Comparison of ENCODE assay signal across 14 cellular contexts in the genomic region with DNA sequence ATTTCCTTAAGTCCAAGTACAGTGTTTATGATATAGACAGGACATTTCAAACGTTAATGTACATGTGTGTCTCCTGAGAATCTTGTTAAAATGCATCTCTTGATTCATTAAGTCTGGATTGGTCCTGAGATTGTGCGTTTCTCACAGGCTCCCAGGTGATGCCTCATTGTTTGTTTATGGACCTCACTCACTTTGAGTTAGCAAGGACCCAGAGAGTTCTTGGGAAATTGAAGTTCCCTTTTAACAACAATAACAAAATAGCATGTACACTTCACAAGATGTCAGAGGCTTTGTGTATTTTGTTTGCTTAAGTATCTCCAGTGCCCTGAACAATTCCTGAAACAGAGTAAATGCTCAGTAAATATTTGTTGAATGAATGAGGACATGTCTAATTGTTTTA. TPM values are rescaled to one million over a fixed set of nuclear protein-coding genes. Genes with fewer than 3 reads are reported as not detected.
DNase-seq lines count a peak whose midpoint lies in the region; ATAC-seq, FAIRE-seq and TF ChIP-seq lines count a peak whose summit lies in the region.
"Had no signal": no experiment of that assay in that cellular context is flagged by ENCODE, and none has a peak within 500 bp of the region (broad histone marks: within the 10 kb centered on the region; RNA-seq: fewer than 3 reads in every experiment).

No MANE protein-coding gene starts in this region.

- H2AFZ ChIP-seq in keratinocyte (ENCODE audit: control insufficient read depth, low read length), result no peak overlapping the region
- H2AFZ ChIP-seq: PC-9 had no signal

- peaks cover 9% of the 10 kb centered on the region for H3K9me3 Mint-ChIP-seq in WTC11
- H3K9me3 Mint-ChIP-seq: CD8-positive, alpha-beta T cell; IgD-negative memory B cell; T-helper 1 cell treated with Interleukin-12 subunit alpha and Interleukin-12 subunit beta and Interleukin-4 antibody, amounts not matched to agents 30 μg/mL and 1 μg/mL, for 36 hours had no signal

- CTCF ChIA-PET in WTC11 (lab: Charles Lee), result interaction anchor here (0.8 to 1.9 kb wide), 4 partner anchors 250 to 297 kb away, joined by 4 to 12 read pairs (median 6); no protein-coding TSS in a partner anchor

- H3K36me3 ChIP-seq in keratinocyte (ENCODE audit: control insufficient read depth in 2 of 2, extremely low read depth in 1 of 2, insufficient read depth in 2 of 2, low read length in 2 of 2) (no peaks in the 10 kb centered on the region), thyroid gland (no peaks in the 10 kb centered on the region)
- H3K36me3 ChIP-seq: BE2C had no signal

- H3K9me3 ChIP-seq in keratinocyte (ENCODE audit: control insufficient read depth, low read depth, low read length) (no peaks in the 10 kb centered on the region), thyroid gland (no peaks in the 10 kb centered on the region)

- no peak for ATAC-seq in WTC11
- ATAC-seq: CD8-positive, alpha-beta T cell; Right ventricle myocardium inferior had no signal

- H3K4me1 Mint-ChIP-seq in WTC11, result peaks cover 7% of the 10 kb centered on the region
- H3K4me1 Mint-ChIP-seq: IgD-negative memory B cell had no signal

- H3K9me1 ChIP-seq in keratinocyte (ENCODE audit: control insufficient read depth, extremely low read depth, insufficient read depth, low read length), result no peaks in the 10 kb centered on the region

- H3K27me3 ChIP-seq in keratinocyte (ENCODE audit: control insufficient read depth, extremely low read depth, insufficient read depth, low read length) (no peaks in the 10 kb centered on the region), thyroid gland (no peaks in the 10 kb centered on the region)
- H3K27me3 ChIP-seq: BE2C had no signal

- 11 to 13% methylated on average over 2 of the region's 2 CpGs for WGBS in thyroid gland, 2 donors

- H3K27ac ChIP-seq in keratinocyte (ENCODE audit: control insufficient read depth, insufficient read depth, low read length), result no peak overlapping the region
- H3K27ac ChIP-seq in thyroid gland, result no peak overlapping the region
- H3K27ac ChIP-seq: PC-9 had no signal

- H3K4me2 ChIP-seq in keratinocyte (ENCODE audit: control insufficient read depth, extremely low read depth, insufficient read depth, low read depth, low read length), result no peak overlapping the region
- H3K4me2 ChIP-seq: PC-9 had no signal

- DNase-seq in CD1c-positive myeloid dendritic cell (ENCODE audit: extremely low spot score) (peak; percentile 14), GM12891 (ENCODE audit: insufficient read length, low spot score) (no peak), NCI-H774 (lab: John Stamatoyannopoulos, UW) (peak; percentile 47), keratinocyte (ENCODE audit: low read depth, low spot score) (no peak), SIG-M5 (lab: John Stamatoyannopoulos, UW) (no peak), thyroid gland (no peak), WTC11 (ENCODE audit: low spot score) (no peak)
- DNase-seq: BE2C; CD8-positive, alpha-beta T cell had no signal

- POLR2A ChIA-PET in WTC11 (lab: Charles Lee), result no interaction called here

- no peak for TF ChIP-seq CTCF in keratinocyte (optimal IDR thresholded peaks at IDR 0.05 in 1 of 3, IDR thresholded peaks at IDR 0.05 in 1 of 3, conservative IDR thresholded peaks at IDR 0.05 in 1 of 3; ENCODE audit: extremely low read depth in 1 of 3, insufficient read depth in 2 of 3, low read length in 3 of 3)
- no peak for TF ChIP-seq CTCF in thyroid gland (IDR thresholded peaks at IDR 0.05)
- no peak for TF ChIP-seq CTCF in WTC11 (IDR thresholded peaks at IDR 0.05)

- H3K27me3 Mint-ChIP-seq in WTC11 (ENCODE audit: low read depth), result no peaks in the 10 kb centered on the region
- H3K27me3 Mint-ChIP-seq: IgD-negative memory B cell had no signal

- no peak for TF ChIP-seq POLR2A in GM12891 (IDR thresholded peaks at IDR 0.05; ENCODE audit: low read depth, low read length)
- TF ChIP-seq POLR2A in thyroid gland (IDR thresholded peaks at IDR 0.05), result no peak

- no peaks in the 10 kb centered on the region for H4K20me1 ChIP-seq in keratinocyte (ENCODE audit: control insufficient read depth, extremely low read depth, insufficient read depth, low read length)

- FAIRE-seq in GM12891 (lab: Jason Lieb, UNC), result peak; percentile 65
- FAIRE-seq in keratinocyte (lab: Jason Lieb, UNC), result peak; percentile 32
- FAIRE-seq: D721Med had no signal

- H3K4me3 ChIP-seq in keratinocyte (ENCODE audit: control insufficient read depth in 2 of 3, extremely low read depth in 1 of 3, insufficient read depth in 2 of 3, low read depth in 1 of 3, low read length in 3 of 3) (no peak overlapping the region), thyroid gland (replicated peaks in 1 of 3) (no peak overlapping the region)
- H3K4me3 ChIP-seq: PC-9 had no signal

- peaks cover 11% of the 10 kb centered on the region for H3K36me3 Mint-ChIP-seq in WTC11
- H3K36me3 Mint-ChIP-seq: CD8-positive, alpha-beta T cell; IgD-negative memory B cell had no signal

- H3K27ac Mint-ChIP-seq in WTC11, result no peak overlapping the region
- H3K27ac Mint-ChIP-seq: CD8-positive, alpha-beta T cell; T-helper 1 cell treated with Interleukin-12 subunit alpha and Interleukin-12 subunit beta and Interleukin-4 antibody, amounts not matched to agents 30 μg/mL and 1 μg/mL, for 36 hours had no signal

- H3K4me3 Mint-ChIP-seq in WTC11, result no peak overlapping the region
- H3K4me3 Mint-ChIP-seq: CD8-positive, alpha-beta T cell; IgD-negative memory B cell; T-helper 1 cell treated with Interleukin-12 subunit alpha and Interleukin-12 subunit beta and Interleukin-4 antibody, amounts not matched to agents 30 μg/mL and 1 μg/mL, for 36 hours had no signal

- intact Hi-C loops in thyroid gland (cut with DNase I), result no loop called here

- H3K79me2 ChIP-seq in keratinocyte (ENCODE audit: control insufficient read depth, insufficient read depth, low read length), result no peaks in the 10 kb centered on the region

- H3K9ac ChIP-seq in keratinocyte (ENCODE audit: control insufficient read depth, extremely low read depth, insufficient read depth, low read length), result no peak overlapping the region

- dilution Hi-C loops in keratinocyte (cut with MboI; ENCODE audit: extremely low pct_ligation_motif_present, low sequenced_read_pairs), result no loop called here

- H3K4me1 ChIP-seq in keratinocyte (ENCODE audit: control insufficient read depth, extremely low read depth, insufficient read depth, low read length) (no peaks in the 10 kb centered on the region), thyroid gland (peaks cover 0 to 5% of the 10 kb centered on the region in 2 donors)
- H3K4me1 ChIP-seq: BE2C had no signal

TF ChIP-seq in GM12891, 5 proteins besides CTCF, POLR2A, EP300 and RAD21:
- no peak for TF ChIP-seq SPI1 (IDR thresholded peaks at IDR 0.05; ENCODE audit: low read depth, low read length)
- TF ChIP-seq TAF1 (IDR thresholded peaks at IDR 0.05; ENCODE audit: low read depth, low read length), result no peak
- TF ChIP-seq POU2F2 (IDR thresholded peaks at IDR 0.05; ENCODE audit: low read depth, low read length), result no peak
- no peak for TF ChIP-seq POLR2AphosphoS5 (IDR thresholded peaks at IDR 0.05; ENCODE audit: low read depth, low read length)
- no peak for TF ChIP-seq PAX5 (IDR thresholded peaks at IDR 0.05; ENCODE audit: insufficient read depth, low read length, severe bottlenecking)

TF ChIP-seq in WTC11, 78 proteins besides CTCF, POLR2A, EP300 and RAD21:
- TF ChIP-seq, protein P1, sequence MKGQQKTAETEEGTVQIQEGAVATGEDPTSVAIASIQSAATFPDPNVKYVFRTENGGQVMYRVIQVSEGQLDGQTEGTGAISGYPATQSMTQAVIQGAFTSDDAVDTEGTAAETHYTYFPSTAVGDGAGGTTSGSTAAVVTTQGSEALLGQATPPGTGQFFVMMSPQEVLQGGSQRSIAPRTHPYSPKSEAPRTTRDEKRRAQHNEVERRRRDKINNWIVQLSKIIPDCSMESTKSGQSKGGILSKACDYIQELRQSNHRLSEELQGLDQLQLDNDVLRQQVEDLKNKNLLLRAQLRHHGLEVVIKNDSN (CRISPR knock-in tag; IDR thresholded peaks at IDR 0.05), result no peak
TF ChIP-seq in WTC11: peak in this region for 0.

RNA-seq across cellular contexts. Expression of a gene that starts 34.7 kb away (rescaled TPM):
- 0.05 TPM for polyA plus RNA-seq in GM12891 (2012; ENCODE audit: low read depth, missing spikeins)
- 7.8 to 14.8 TPM (median 10.6 TPM) in 3 replicates for polyA plus RNA-seq in keratinocyte
- polyA plus RNA-seq in keratinocyte (2011; ENCODE audit: low read depth), result 35.7 TPM
- 6.8 and 9.1 TPM in 2 replicates for polyA plus RNA-seq in keratinocyte (2011; cell fraction: cytosol; rRNA removed)
- 14.3 and 18.1 TPM in 2 replicates for polyA plus RNA-seq in keratinocyte (2011; cell fraction: nucleus; rRNA removed)
- 6.9 and 14.6 TPM in 2 replicates for polyA plus RNA-seq in keratinocyte (2012; ENCODE audit: low replicate concordance)
- 18.5 to 43.0 TPM (median 32.9 TPM) in 3 replicates for polyA minus RNA-seq in keratinocyte
- 17.1 TPM for polyA minus RNA-seq in keratinocyte (2011; cell fraction: cytosol; rRNA and poly(A)+ RNA removed)
- 20.2 and 29.9 TPM in 2 replicates for polyA minus RNA-seq in keratinocyte (2011; cell fraction: nucleus; rRNA and poly(A)+ RNA removed)
- 10 to 100 TPM; 38.7 to 57.0 (median 46.5) TPM for total RNA-seq in thyroid gland
- 11.0 to 14.9 TPM (median 13.9 TPM) in 3 replicates for total RNA-seq in WTC11 (2021)

Comparison
In these comparisons a context has a peak if more than half of its experiments do, and no peak if none do; other contexts are left out.
1. DNase-seq: peak in CD1c-positive myeloid dendritic cell (single experiment) and NCI-H774 (single experiment); none in GM12891 (single experiment), keratinocyte (single experiment), SIG-M5 (single experiment), thyroid gland (0 of 2) and WTC11 (single experiment).